In the genomic region with DNA sequence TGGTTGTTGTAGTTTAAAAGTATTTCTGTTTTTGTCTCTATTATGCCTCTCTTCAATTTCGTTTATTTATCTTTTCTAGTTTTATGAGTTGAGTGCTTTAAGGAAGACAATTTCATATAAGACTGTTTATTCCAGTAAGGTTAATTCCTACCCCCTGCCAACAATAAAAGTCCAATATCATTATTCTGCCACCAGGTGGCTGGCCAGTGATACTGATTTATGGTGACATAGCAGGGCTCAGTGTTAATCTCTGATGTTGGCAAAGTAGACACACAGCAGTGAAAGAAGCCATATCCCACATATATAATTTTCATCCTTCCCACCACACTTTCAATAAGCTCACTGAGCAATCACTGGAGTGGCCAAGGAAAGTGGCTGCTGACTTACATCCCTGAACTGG, we compare ENCODE assay signal across 8 cellular contexts.
DNase-seq lines count a peak whose midpoint lies in the region; ATAC-seq and TF ChIP-seq lines count a peak whose summit lies in the region.

No MANE protein-coding gene starts in this region.

- DNase-seq in Daoy (ENCODE audit: low read depth) = peak; percentile 23
- peak; percentile 41 for DNase-seq in LHCN-M2 (ENCODE audit: low read depth)
- DNase-seq in cardiac fibroblast (ENCODE audit: low read depth in 2 of 2) = peak; percentile 58 to 62
- peak in 1 of 3 donors; percentile 14 for DNase-seq in mucosa of descending colon
- DNase-seq in mesenteric fat pad (ENCODE audit: low spot score) = no peak
- no peak for DNase-seq in SKM-1 treated with dmso at 0.1 percent for 144 hours (lab: John Stamatoyannopoulos, UW; ENCODE audit: unreplicated experiment)
- no peak for DNase-seq in nucleus accumbens (lab: John Stamatoyannopoulos, UW)

- TF ChIP-seq CTCF in cardiac fibroblast (IDR thresholded peaks at IDR 0.05; ENCODE audit: low read depth, low read length) (peak; percentile 60), mucosa of descending colon (IDR thresholded peaks at IDR 0.05) (no peak)

- no peaks in the 10 kb centered on the region for H3K36me3 ChIP-seq in mucosa of descending colon (ENCODE audit: low read depth)

- intact Hi-C loops in mucosa of descending colon (cut with DNase I, micrococcal nuclease) = no loop called here

- no peaks in the 10 kb centered on the region for H3K4me1 ChIP-seq in mucosa of descending colon (ENCODE audit: low read depth)

- ATAC-seq in mucosa of descending colon = peak; percentile 57
- no peak for ATAC-seq in HG03460 (IDR thresholded peaks at IDR 0.05; ENCODE audit: unreplicated experiment)

- no peaks in the 10 kb centered on the region for H3K9me3 ChIP-seq in mucosa of descending colon

- H3K4me3 ChIP-seq in cardiac fibroblast (replicated peaks in 1 of 2; ENCODE audit: low read depth in 2 of 2, low read length in 2 of 2) (no peak overlapping the region), mucosa of descending colon (no peak overlapping the region)

Comparison
In these comparisons a context has a peak if more than half of its experiments do, and no peak if none do; other contexts are left out.
1. DNase-seq: peak in Daoy (single experiment), LHCN-M2 (single experiment) and cardiac fibroblast (2 of 2); none in mesenteric fat pad (single experiment), SKM-1 treated with dmso at 0.1 percent for 144 hours (single experiment) and nucleus accumbens (0 of 56).